18 cellular contexts compared by ENCODE assay signal in genomic region chr17:67343237-67343636, GRCh38. TPM values are rescaled to one million over a fixed set of nuclear protein-coding genes. Genes with fewer than 3 reads are reported as not detected.
DNase-seq lines count a peak whose midpoint lies in the region; ATAC-seq, FAIRE-seq and TF ChIP-seq lines count a peak whose summit lies in the region.
"Had no signal": no experiment of that assay in that cellular context is flagged by ENCODE, and none has a peak within 500 bp of the region (broad histone marks: within the 10 kb centered on the region; RNA-seq: fewer than 3 reads in every experiment).

No MANE protein-coding gene starts in this region.

- peaks cover 99% of the 10 kb centered on the region for H3K36me3 Mint-ChIP-seq in activated T-cell treated with anti-CD3 and anti-CD28 coated beads, Interleukin-2, amount 50 U/mL, for 24 hours (ENCODE audit: low read depth)
- H3K36me3 Mint-ChIP-seq in IgD-negative memory B cell = peaks cover 5% of the 10 kb centered on the region

- H3K4me3 ChIP-seq in A549 (no peak overlapping the region), GM12878 (no peak overlapping the region)
- H3K4me3 ChIP-seq: BLaER1 had no signal

- POLR2A ChIA-PET in A549 (lab: Yijun Ruan, JAX) (no interaction called here), GM12878 (lab: Charles Lee) (no interaction called here)

- no peak overlapping the region for H3K4me3 Mint-ChIP-seq in activated T-cell treated with anti-CD3 and anti-CD28 coated beads, Interleukin-2, amount 50 U/mL, for 24 hours
- no peak overlapping the region for H3K4me3 Mint-ChIP-seq in IgD-negative memory B cell
- H3K4me3 Mint-ChIP-seq: CD4-positive, alpha-beta memory T cell had no signal

- H3K27ac Mint-ChIP-seq in activated T-cell treated with anti-CD3 and anti-CD28 coated beads, Interleukin-2, amount 50 U/mL, for 24 hours = peak overlapping the region; percentile 18
- peak overlapping the region in 2 of 3 donors; percentile 1 to 26 for H3K27ac Mint-ChIP-seq in IgD-negative memory B cell

- H3K4me1 Mint-ChIP-seq in activated T-cell treated with anti-CD3 and anti-CD28 coated beads, Interleukin-2, amount 50 U/mL, for 24 hours (ENCODE audit: low read depth) = no peaks in the 10 kb centered on the region
- peaks cover 0 to 3% (median 2%) of the 10 kb centered on the region in 3 donors for H3K4me1 Mint-ChIP-seq in IgD-negative memory B cell

- H3K9me3 ChIP-seq in A549 (no peaks in the 10 kb centered on the region), GM12878 (replicated peaks; ENCODE audit: control insufficient read depth, insufficient read depth, low read length) (no peaks in the 10 kb centered on the region)
- H3K9me3 ChIP-seq: BLaER1 had no signal

- SMC1A ChIA-PET in GM12878 (lab: Charles Lee; ENCODE audit: uncharacterized antibody, unreplicated experiment) = interaction anchor here (1.0 kb wide), 2 partner anchors 24 to 158 kb away, joined by 3 read pairs; partner anchors contain the start of gene PSMD12

- TF ChIP-seq CTCF in A549 (IDR thresholded peaks at IDR 0.05) (no peak), GM12878 (IDR thresholded peaks at IDR 0.05 in 2 of 3, conservative IDR thresholded peaks at IDR 0.05 in 1 of 3; ENCODE audit: control insufficient read depth in 2 of 3, extremely low read depth in 1 of 3, insufficient read depth in 1 of 3, low read depth in 3 of 3, low read length in 3 of 3) (no peak)

- TF ChIP-seq EP300 in A549 (IDR thresholded peaks at IDR 0.05) = no peak
- no peak for TF ChIP-seq EP300 in GM12878 (IDR thresholded peaks at IDR 0.05; ENCODE audit: borderline replicate concordance in 1 of 2, control insufficient read depth in 1 of 2, low read depth in 2 of 2, low read length in 2 of 2)

- DNase-seq in activated T-cell treated with anti-CD3 and anti-CD28 coated beads, Interleukin-2, amount 50 U/mL, for 24 hours = no peak
- no peak for DNase-seq in activated T-cell treated with anti-CD3 and anti-CD28 coated beads for 4 hours
- DNase-seq in A549 (ENCODE audit: low read depth in 1 of 2, low spot score in 1 of 2) = no peak
- no peak for DNase-seq in GM12878 (ENCODE audit: low read depth, low spot score)
- no peak for DNase-seq in DMS 273 (lab: John Stamatoyannopoulos, UW; ENCODE audit: unreplicated experiment)
- DNase-seq: CD4-positive, alpha-beta memory T cell; EL; NCI-H187; NCI-H2107; NCI-H510A; NCI-H748 treated with DMSO at 0.1 percent for 48 hours had no signal

- intact Hi-C loops in GM12878 (cut with micrococcal nuclease; ENCODE audit: unreplicated experiment) = no loop called here

- FAIRE-seq in A549 (lab: Jason Lieb, UNC) = no peak
- no peak for FAIRE-seq in GM12878 (lab: Jason Lieb, UNC)
- FAIRE-seq: A204.1, RCC 7860 had no signal

- peaks cover 7% of the 10 kb centered on the region for H3K4me1 ChIP-seq in A549
- H3K4me1 ChIP-seq in GM12878 (ENCODE audit: control insufficient read depth, insufficient read depth, low read length) = no peaks in the 10 kb centered on the region
- H3K4me1 ChIP-seq: BLaER1 had no signal

- TF ChIP-seq RAD21 in A549 (conservative IDR thresholded peaks at IDR 0.05 in 1 of 2, IDR thresholded peaks at IDR 0.05 in 1 of 2) = no peak
- no peak for TF ChIP-seq RAD21 in GM12878 (IDR thresholded peaks at IDR 0.05; ENCODE audit: insufficient read depth, low read depth, low read length)

- TF ChIP-seq POLR2A in A549 (IDR thresholded peaks at IDR 0.05; ENCODE audit: low read length) = no peak
- peak; percentile 41 for TF ChIP-seq POLR2A in GM12878 (IDR thresholded peaks at IDR 0.05; ENCODE audit: low read depth, low read length)

- H3K9me3 Mint-ChIP-seq in activated T-cell treated with anti-CD3 and anti-CD28 coated beads, Interleukin-2, amount 50 U/mL, for 24 hours = no peaks in the 10 kb centered on the region
- no peaks in the 10 kb centered on the region for H3K9me3 Mint-ChIP-seq in IgD-negative memory B cell
- H3K9me3 Mint-ChIP-seq: CD4-positive, alpha-beta memory T cell had no signal

- H3K27me3 Mint-ChIP-seq in activated T-cell treated with anti-CD3 and anti-CD28 coated beads, Interleukin-2, amount 50 U/mL, for 24 hours = no peaks in the 10 kb centered on the region
- no peaks in the 10 kb centered on the region for H3K27me3 Mint-ChIP-seq in IgD-negative memory B cell
- H3K27me3 Mint-ChIP-seq: CD4-positive, alpha-beta memory T cell had no signal

- H3K79me2 ChIP-seq in GM12878 (ENCODE audit: control insufficient read depth, insufficient read depth, low read length) = no peaks in the 10 kb centered on the region

- no peaks in the 10 kb centered on the region for H4K20me1 ChIP-seq in GM12878 (ENCODE audit: control insufficient read depth, insufficient read depth)
- H4K20me1 ChIP-seq: BLaER1 had no signal

- RAD21 ChIA-PET in GM12878 (lab: Charles Lee; ENCODE audit: unreplicated experiment) = interaction anchor here (1.0 kb wide), 1 partner anchor 32 kb away, joined by 3 read pairs; no protein-coding TSS in a partner anchor

- H2AFZ ChIP-seq in GM12878 (ENCODE audit: control insufficient read depth, low read depth, low read length) = no peak overlapping the region

- no TSS peak for BruUV-seq in GM12878 (replicated peaks; lab: Mats Ljungman, UMichigan)

- in situ Hi-C loops in GM12878 (cut with MboI) = no loop called here

- WGBS in A549 (ENCODE audit: missing lambda C conversion rate) = 94% methylated on average over 5 of the region's 5 CpGs
- WGBS in GM12878 (ENCODE audit: insufficient coverage, insufficient replicate concordance, low lambda C conversion rate, missing lambda C conversion rate) = over 99% methylated on average over 5 of the region's 5 CpGs

- ATAC-seq in A549 (no peak), GM12878 (no peak), HG02798 (IDR thresholded peaks at IDR 0.05; ENCODE audit: poor library complexity, unreplicated experiment) (no peak), HG02588 (IDR thresholded peaks at IDR 0.05; ENCODE audit: unreplicated experiment) (no peak)
- ATAC-seq: Right ventricle myocardium inferior had no signal

- H3K9ac ChIP-seq in GM12878 (ENCODE audit: control insufficient read depth, insufficient read depth, low read length) = no peak overlapping the region
- H3K9ac ChIP-seq: BLaER1 had no signal

- H3K27ac ChIP-seq in A549 = no peak overlapping the region
- H3K27ac ChIP-seq in GM12878 (ENCODE audit: control insufficient read depth, insufficient read depth) = no peak overlapping the region
- H3K27ac ChIP-seq: BLaER1 had no signal

- H3K36me3 ChIP-seq in GM12878 (ENCODE audit: control insufficient read depth in 2 of 2, insufficient read depth in 2 of 2, low read length in 1 of 2) = peaks cover 2 to 27% of the 10 kb centered on the region in 2 experiments

- CTCF ChIA-PET in A549 (lab: Yijun Ruan, JAX) = interaction anchor here (0.6 to 2.6 kb wide), 4 partner anchors 14 to 90 kb away, joined by 3 to 10 read pairs (median 4); no protein-coding TSS in a partner anchor
- CTCF ChIA-PET in GM12878 (lab: Yijun Ruan, JAX) = interaction anchor here (1.0 kb wide), 1 partner anchor 21 kb away, joined by 3 read pairs; no protein-coding TSS in a partner anchor

- H3K4me2 ChIP-seq in A549 = no peak overlapping the region
- H3K4me2 ChIP-seq in GM12878 (ENCODE audit: control insufficient read depth, insufficient read depth) = no peak overlapping the region
- H3K4me2 ChIP-seq: BLaER1 had no signal

- H3K27me3 ChIP-seq in GM12878 (replicated peaks in 1 of 2; ENCODE audit: control insufficient read depth in 2 of 2, insufficient read depth in 2 of 2, low read length in 1 of 2) = no peaks in the 10 kb centered on the region
- H3K27me3 ChIP-seq: BLaER1 had no signal

RNA-seq across cellular contexts. Expression of gene PSMD12, which starts 23.1 kb away (rescaled TPM):
- polyA plus RNA-seq in A549 (2011; rRNA removed) (63.4 and 106 TPM in 2 replicates), A549 (2017; fragmentation: RNase III; extraction: RNeasy Plus Mini Kit Qiagen cat#74134 plus additional on column Dnase treatment) (104 to 126 TPM (median 106 TPM) in 3 replicates), IgD-negative memory B cell (30.1 TPM), GM12878 (2011; rRNA removed) (44.0 and 59.3 TPM in 2 replicates), GM12878 (2014; fragmentation: Illumina TruSeq; extraction: Trizol) (88.0 and 105 TPM in 2 replicates), GM12878 (2014; fragmentation: Nextera tagmentation; extraction: Ambion mirVana) (10 to 100 TPM; 21.2 to 33.0 TPM), GM12878 (2014; rRNA removed) (48.0 and 50.9 TPM in 2 replicates), GM12878 (2016; fragmentation: Nextera tagmentation; extraction: Ambion mirVana) (100 to 1,000 TPM; 139 to 149 TPM)
- polyA plus RNA-seq in A549 (2012; cell fraction: cytosol; rRNA removed) = 36.6 and 41.6 TPM in 2 replicates
- 15.5 and 18.5 TPM in 2 replicates for polyA plus RNA-seq in A549 (2012; cell fraction: nucleus; rRNA removed)
- 18.3 and 18.5 TPM in 2 replicates for polyA minus RNA-seq in A549 (2011; rRNA and poly(A)+ RNA removed)
- 39.0 and 45.6 TPM in 2 replicates for total RNA-seq in GM12878 (2013; cell fraction: nucleolus; rRNA removed)
- total RNA-seq in GM12878 (2014; rRNA removed) (19.8 and 21.4 TPM in 2 replicates), GM12878 (2014; rRNA removed; fragmentation: Illumina TruSeq; extraction: Trizol) (36.2 and 37.3 TPM in 2 replicates), GM12878 (2021) (51.5 and 53.5 TPM in 2 replicates)
- polyA plus RNA-seq in GM12878 (2011; ENCODE audit: low read depth) = 16.5 TPM
- polyA plus RNA-seq in GM12878 (2011; cell fraction: cytosol; rRNA removed) = 16.3 and 17.9 TPM in 2 replicates
- 13.2 and 18.5 TPM in 2 replicates for polyA plus RNA-seq in GM12878 (2011; cell fraction: nucleus; rRNA removed)
- polyA plus RNA-seq in GM12878 (2012) = 35.3 and 36.4 TPM in 2 replicates
- 7.2 and 17.8 TPM in 2 replicates for polyA minus RNA-seq in GM12878 (2011; rRNA and poly(A)+ RNA removed)
- 10.3 and 10.6 TPM in 2 replicates for polyA minus RNA-seq in GM12878 (2011; cell fraction: cytosol; rRNA and poly(A)+ RNA removed)
- 7.9 and 18.6 TPM in 2 replicates for polyA minus RNA-seq in GM12878 (2011; cell fraction: nucleus; rRNA and poly(A)+ RNA removed)

RNA-seq across cellular contexts. Expression of gene PITPNC1, which starts 33.8 kb away (rescaled TPM):
- polyA plus RNA-seq in A549 (2011; rRNA removed) (10.8 and 11.2 TPM in 2 replicates), A549 (2017; fragmentation: RNase III; extraction: RNeasy Plus Mini Kit Qiagen cat#74134 plus additional on column Dnase treatment) (3.1 to 3.9 TPM (median 3.7 TPM) in 3 replicates), IgD-negative memory B cell (26.0 TPM), GM12878 (2011; rRNA removed) (56.1 and 71.0 TPM in 2 replicates), GM12878 (2014; fragmentation: Illumina TruSeq; extraction: Trizol) (60.9 and 84.9 TPM in 2 replicates), GM12878 (2014; fragmentation: Nextera tagmentation; extraction: Ambion mirVana) (10 to 100 TPM; 12.2 to 24.6 TPM), GM12878 (2014; rRNA removed) (27.0 and 27.2 TPM in 2 replicates), GM12878 (2016; fragmentation: Nextera tagmentation; extraction: Ambion mirVana) (10 to 100 TPM; 44.0 to 50.6 TPM)
- polyA plus RNA-seq in A549 (2012; cell fraction: cytosol; rRNA removed) = 2.4 and 3.1 TPM in 2 replicates
- polyA plus RNA-seq in A549 (2012; cell fraction: nucleus; rRNA removed) = 1.2 and 1.5 TPM in 2 replicates
- 5.5 and 10.7 TPM in 2 replicates for polyA minus RNA-seq in A549 (2011; rRNA and poly(A)+ RNA removed)
- total RNA-seq in GM12878 (2013; cell fraction: nucleolus; rRNA removed) = 66.8 and 74.2 TPM in 2 replicates
- total RNA-seq in GM12878 (2014; rRNA removed) (29.3 and 36.0 TPM in 2 replicates), GM12878 (2014; rRNA removed; fragmentation: Illumina TruSeq; extraction: Trizol) (56.0 and 59.8 TPM in 2 replicates), GM12878 (2021) (57.1 and 62.4 TPM in 2 replicates)
- 31.7 TPM for polyA plus RNA-seq in GM12878 (2011; ENCODE audit: low read depth)
- polyA plus RNA-seq in GM12878 (2011; cell fraction: cytosol; rRNA removed) = 33.6 and 48.4 TPM in 2 replicates
- 20.8 and 26.9 TPM in 2 replicates for polyA plus RNA-seq in GM12878 (2011; cell fraction: nucleus; rRNA removed)
- polyA plus RNA-seq in GM12878 (2012) = 44.8 and 50.5 TPM in 2 replicates
- polyA minus RNA-seq in GM12878 (2011; rRNA and poly(A)+ RNA removed) = 50.2 and 52.9 TPM in 2 replicates
- polyA minus RNA-seq in GM12878 (2011; cell fraction: cytosol; rRNA and poly(A)+ RNA removed) = 19.9 and 22.7 TPM in 2 replicates
- 15.8 and 34.8 TPM in 2 replicates for polyA minus RNA-seq in GM12878 (2011; cell fraction: nucleus; rRNA and poly(A)+ RNA removed)
